In the genomic region with DNA sequence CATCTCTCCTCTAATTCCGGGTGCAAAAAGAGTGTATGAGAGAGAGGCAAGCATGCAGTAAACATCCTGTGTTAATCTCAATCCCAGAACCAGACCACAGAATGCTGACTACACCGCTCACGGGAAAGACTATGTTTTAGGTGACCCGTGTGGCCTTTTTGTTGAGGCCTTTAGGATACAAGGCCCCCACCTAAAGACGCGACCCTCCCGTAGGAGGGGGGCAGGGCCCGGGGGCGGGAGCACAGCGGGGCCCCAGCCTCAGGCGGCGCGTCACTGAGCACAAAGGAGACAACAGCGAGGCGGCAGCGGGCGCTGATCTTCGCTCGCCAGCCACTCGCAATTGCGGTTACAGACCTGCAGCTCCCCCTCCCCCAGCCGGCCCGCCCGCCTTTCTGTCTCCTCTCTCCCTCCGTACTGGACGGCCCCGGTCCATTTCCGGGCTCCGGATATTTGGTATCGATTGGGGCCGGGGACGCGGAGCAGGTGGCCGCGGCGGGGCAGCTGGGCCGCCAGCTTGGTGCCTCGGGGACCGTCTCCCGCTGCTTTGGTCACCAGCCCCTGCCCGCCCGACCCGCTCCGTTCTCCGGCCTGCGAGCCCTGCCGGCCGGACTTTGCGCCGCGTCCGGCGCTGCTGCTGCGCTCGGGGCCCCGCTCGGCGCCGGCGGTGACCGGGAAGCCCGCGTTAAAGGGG, we compare ENCODE assay signal across 8 cellular contexts. TPM values are rescaled to one million over a fixed set of nuclear protein-coding genes. Genes with fewer than 3 reads are reported as not detected.
DNase-seq lines count a peak whose midpoint lies in the region; ATAC-seq, FAIRE-seq and TF ChIP-seq lines count a peak whose summit lies in the region.

TSS of gene CCDC50 (plus strand) at position 432 of the 691 bp plus-strand sequence. CDS start 281 bp downstream, outside the sequence.

- peak; percentile 50; the same call in 1 of the 2 replicates for TF ChIP-seq EP300 in K562 (IDR thresholded peaks at IDR 0.05; ENCODE audit: low read length)

- H3K9me1 ChIP-seq in K562 (ENCODE audit: control insufficient read depth, insufficient read depth, low read length): no peaks in the 10 kb centered on the region

- H3K4me3 Mint-ChIP-seq in T-cell: peak within 1 kb of the TSS; percentile 70 to 78 (median 74)

- peak; percentile 86 for ATAC-seq in HG02798 (IDR thresholded peaks at IDR 0.05; ENCODE audit: poor library complexity, unreplicated experiment)
- ATAC-seq in T-cell (replicated peaks in 1 of 4): peak; percentile 35 to 74 (median 56)
- peak; percentile 86 for ATAC-seq in K562

- 2% methylated on average over 29 of the region's 63 CpGs for WGBS in K562 (ENCODE audit: insufficient coverage, low coverage, missing lambda C conversion rate)

- POLR2A ChIA-PET in T-cell (lab: Charles Lee): no interaction called here
- POLR2A ChIA-PET in K562 (lab: Yijun Ruan, JAX): interaction anchor here (0.7 to 1.2 kb wide), 2 partner anchors 16 to 253 kb away, joined by 3 to 4 read pairs; no protein-coding TSS in a partner anchor

- H3K27ac Mint-ChIP-seq in T-cell: peak within 1 kb of the TSS; percentile 62 to 84

- peaks cover 47% of the 10 kb centered on the region for H3K79me2 ChIP-seq in K562 (ENCODE audit: control insufficient read depth, insufficient read depth, low read length)

- in situ Hi-C loops in K562 (cut with MboI): no loop called here

- no peaks in the 10 kb centered on the region for H3K9me3 ChIP-seq in K562 (replicated peaks; ENCODE audit: control insufficient read depth, insufficient read depth, low read depth, low read length)

- peak; percentile 63 for DNase-seq in NK-92 treated with Interleukin-12 subunit alpha and Interleukin-12 subunit beta, amount 100 ng/mL, for 24 hours (lab: John Stamatoyannopoulos, UW)
- DNase-seq in NK-92 (lab: John Stamatoyannopoulos, UW; ENCODE audit: unreplicated experiment): no peak
- DNase-seq in NCI-H1417 (lab: John Stamatoyannopoulos, UW): peak; percentile 77 to 94 (median 93)
- DNase-seq in T-cell: peak in 27 of 34 experiments; percentile 4 to 47 (median 24)
- DNase-seq in K562 (ENCODE audit: extremely low read depth in 1 of 4, low spot score in 3 of 4): peak; percentile 79 to 88 (median 84)
- peak; percentile 70 to 81 for DNase-seq in hippocampal formation (lab: John Stamatoyannopoulos, UW)

- FAIRE-seq in K562 (lab: Jason Lieb, UNC): peak; percentile 11

- H3K9ac ChIP-seq in K562 (ENCODE audit: insufficient read depth in 1 of 2, low read depth in 2 of 2, low read length in 2 of 2) (peak within 1 kb of the TSS; percentile 80 to 97), rectal smooth muscle tissue (ENCODE audit: low read length) (peak within 1 kb of the TSS; percentile 61)

- H3K4me1 Mint-ChIP-seq in T-cell: peaks cover 15 to 38% (median 20%) of the 10 kb centered on the region in 3 donors

- no TSS peak for BruUV-seq in K562 (replicated peaks; lab: Mats Ljungman, UMichigan)

- no peak for TF ChIP-seq RAD21 in K562 (CRISPR knock-in tag; conservative IDR thresholded peaks at IDR 0.05 in 1 of 2, IDR thresholded peaks at IDR 0.05 in 1 of 2)

- CTCF ChIA-PET in T-cell (lab: Charles Lee) (no interaction called here), K562 (lab: Yijun Ruan, JAX; ENCODE audit: low intra/inter-chr PET ratio) (no interaction called here)

- H3K27ac ChIP-seq in K562 (ENCODE audit: extremely low read depth, low read depth, low read length) (peak within 1 kb of the TSS; percentile 79), rectal smooth muscle tissue (ENCODE audit: low read depth, low read length) (peak within 1 kb of the TSS; percentile 94)

- H3K4me2 ChIP-seq in K562 (ENCODE audit: insufficient read depth, low read length): peak within 1 kb of the TSS; percentile 90

- no peaks in the 10 kb centered on the region for H3K36me3 Mint-ChIP-seq in T-cell

- H3K4me3 ChIP-seq in K562: peak within 1 kb of the TSS; percentile 78
- peak within 1 kb of the TSS; percentile 93 for H3K4me3 ChIP-seq in rectal smooth muscle tissue (ENCODE audit: low read length)

- peaks cover 6 to 15% of the 10 kb centered on the region in 2 donors for H3K27me3 Mint-ChIP-seq in T-cell

- peaks cover 10 to 19% of the 10 kb centered on the region in 2 experiments; a peak in 4 of 5 replicates for H3K4me1 ChIP-seq in K562 (replicated peaks in 1 of 2; ENCODE audit: control insufficient read depth in 2 of 2, insufficient read depth in 2 of 2, low read length in 2 of 2)
- peaks cover 11% of the 10 kb centered on the region for H3K4me1 ChIP-seq in rectal smooth muscle tissue (ENCODE audit: control insufficient read depth, insufficient read depth, low read length)

- H4K20me1 ChIP-seq in K562 (replicated peaks; ENCODE audit: control insufficient read depth, insufficient read depth, low read length): 0 out of 2 replicates have a peak, but pooled peaks cover 7% of the 10 kb centered on the region

- H3K27me3 ChIP-seq in K562 (ENCODE audit: control insufficient read depth in 2 of 2, insufficient read depth in 2 of 2, low read length in 2 of 2) (no peaks in the 10 kb centered on the region), rectal smooth muscle tissue (ENCODE audit: control insufficient read depth, insufficient read depth, low read length) (no peaks in the 10 kb centered on the region)

- TF ChIP-seq CTCF in K562 (IDR thresholded peaks at IDR 0.05 in 2 of 3, conservative IDR thresholded peaks at IDR 0.05 in 1 of 3; ENCODE audit: insufficient read depth in 2 of 3, low read depth in 1 of 3, low read length in 3 of 3): no peak; a peak in 1 of 6 replicates

- TF ChIP-seq POLR2A in K562 (conservative IDR thresholded peaks at IDR 0.05): peak; percentile 65

- H3K9me3 Mint-ChIP-seq in T-cell: no peaks in the 10 kb centered on the region

- intact Hi-C loops in K562 (cut with micrococcal nuclease): no loop called here

- no peaks in the 10 kb centered on the region for H3K36me3 ChIP-seq in K562 (ENCODE audit: control insufficient read depth, insufficient read depth, low read length)
- no peaks in the 10 kb centered on the region for H3K36me3 ChIP-seq in rectal smooth muscle tissue (ENCODE audit: control insufficient read depth, insufficient read depth, low read length)

- peak within 1 kb of the TSS; percentile 96 for H2AFZ ChIP-seq in K562 (ENCODE audit: low read depth, low read length)

RNA-seq across cellular contexts. Expression of gene CCDC50, which starts in this region (rescaled TPM):
- 1 to 10 TPM; 4.0 to 9.7 (median 9.7) TPM for total RNA-seq in T-cell
- total RNA-seq in K562 (2011; cell fraction: chromatin; rRNA removed; ENCODE audit: low replicate concordance): 23.2 and 44.5 TPM in 2 replicates
- 9.7 and 10.7 TPM in 2 replicates for total RNA-seq in K562 (2011; cell fraction: nucleolus; rRNA removed)
- 22.4 and 32.1 TPM in 2 replicates for total RNA-seq in K562 (2011; cell fraction: nucleoplasm; rRNA removed)
- 50.0 and 63.4 TPM in 2 replicates for total RNA-seq in K562 (2014; rRNA removed)
- total RNA-seq in K562 (2014; rRNA removed; fragmentation: Illumina TruSeq; extraction: Trizol): 42.4 and 47.6 TPM in 2 replicates
- 37.1 and 37.6 TPM in 2 replicates for total RNA-seq in K562 (2015; rRNA removed; fragmentation: Illumina TruSeq; extraction: Trizol)
- 44.3 and 44.9 TPM in 2 replicates for total RNA-seq in K562 (2021)
- 29.4 and 38.5 TPM in 2 replicates for polyA plus RNA-seq in K562 (2011; rRNA removed)
- 15.9 and 22.9 TPM in 2 replicates for polyA plus RNA-seq in K562 (2011; cell fraction: cytosol; rRNA removed)
- 16.3 and 24.7 TPM in 2 replicates for polyA plus RNA-seq in K562 (2011; cell fraction: nucleus; rRNA removed)
- 29.2 and 45.8 TPM in 2 replicates for polyA plus RNA-seq in K562 (2012)
- polyA plus RNA-seq in K562 (2014; fragmentation: Illumina TruSeq; extraction: Trizol): 39.4 and 41.9 TPM in 2 replicates
- polyA plus RNA-seq in K562 (2014; fragmentation: Nextera tagmentation; extraction: Ambion mirVana): 10 to 100 TPM in 1 of 2 experiments, 1 to 10 TPM in 1; 8.4 to 10.9 TPM
- 35.1 and 40.4 TPM in 2 replicates for polyA plus RNA-seq in K562 (2014; rRNA removed)
- polyA minus RNA-seq in K562 (2011; rRNA and poly(A)+ RNA removed): 50.5 and 51.7 TPM in 2 replicates
- polyA minus RNA-seq in K562 (2011; cell fraction: cytosol; rRNA and poly(A)+ RNA removed): 24.1 and 24.2 TPM in 2 replicates
- polyA minus RNA-seq in K562 (2011; cell fraction: nucleus; rRNA and poly(A)+ RNA removed): 29.4 and 46.7 TPM in 2 replicates
